Comparison of ENCODE assay signal across 8 cellular contexts in the genomic region with DNA sequence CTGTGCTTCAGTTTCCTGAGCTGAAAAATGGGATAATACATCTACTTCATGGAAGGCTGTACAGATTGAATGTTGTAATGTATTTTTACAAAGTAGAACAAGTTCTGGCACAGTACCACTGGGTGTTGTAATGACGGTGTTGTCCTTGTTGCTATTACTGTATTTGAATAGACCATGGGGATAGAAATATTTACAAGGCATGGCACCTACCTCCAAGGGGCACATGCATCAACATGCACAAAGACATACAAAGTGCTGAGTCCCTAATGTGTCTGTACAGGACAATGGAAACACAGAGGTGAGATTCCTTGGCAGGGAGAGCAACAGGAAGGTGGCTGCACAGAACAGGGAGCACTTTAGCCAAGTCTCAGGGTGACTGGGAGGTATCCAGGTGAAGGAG.
"Had no signal": no experiment of that assay in that cellular context is flagged by ENCODE, and none has a peak within 500 bp of the region (broad histone marks: within the 10 kb centered on the region; RNA-seq: fewer than 3 reads in every experiment).

No MANE protein-coding gene starts in this region.

- H3K4me1 ChIP-seq: HAP-1 had no signal

- H2AFZ ChIP-seq: GM23248 had no signal

- H3K9me3 ChIP-seq: HAP-1 had no signal

- H3K4me3 ChIP-seq: GM23248, HAP-1 had no signal

- H3K27ac ChIP-seq: GM23248, HL-60 had no signal

- H3K36me3 ChIP-seq: HAP-1 had no signal

- ATAC-seq: HCT116, HepG2 had no signal

- DNase-seq: GM23248, GOT3, H7, HFFc6 had no signal

- H3K9ac ChIP-seq: GM23248 had no signal
